ENCODE assay signal across 8 cellular contexts in genomic region chr7:43700059-43700501, GRCh38. TPM values are rescaled to one million over a fixed set of nuclear protein-coding genes. Genes with fewer than 3 reads are reported as not detected.
A peak's percentile ranks its signal among the peaks of the same experiment; 100 is the strongest.
DNase-seq lines count a peak whose midpoint lies in the region; ATAC-seq and TF ChIP-seq lines count a peak whose summit lies in the region.

No MANE protein-coding gene starts in this region.

- H2AFZ ChIP-seq in MM.1S (ENCODE audit: low read length) (no peak overlapping the region), fibroblast of lung (ENCODE audit: low read length) (no peak overlapping the region)

- no peak for ATAC-seq in activated naive CD8-positive, alpha-beta T cell treated with anti-CD3 and anti-CD28 coated beads, Interleukin-2, amount 50 U/mL, for 24 hours
- ATAC-seq in HG03565 (IDR thresholded peaks at IDR 0.05; ENCODE audit: unreplicated experiment) (no peak), HG02970 (IDR thresholded peaks at IDR 0.05; ENCODE audit: low FRiP score, unreplicated experiment) (no peak)

- no peaks in the 10 kb centered on the region for H3K36me3 ChIP-seq in MM.1S (replicated peaks; ENCODE audit: insufficient read depth, low read length)
- peaks cover 23% of the 10 kb centered on the region for H3K36me3 ChIP-seq in SK-N-MC (ENCODE audit: insufficient read depth, low read length)
- no peaks in the 10 kb centered on the region for H3K36me3 ChIP-seq in fibroblast of lung (ENCODE audit: control insufficient read depth, insufficient read depth, low read length)

- TF ChIP-seq CTCF in MM.1S (IDR thresholded peaks at IDR 0.05; ENCODE audit: low read length): peak; percentile 67
- TF ChIP-seq CTCF in fibroblast of lung (conservative IDR thresholded peaks at IDR 0.05 in 1 of 2, IDR thresholded peaks at IDR 0.05 in 1 of 2; ENCODE audit: low read depth in 1 of 2, low read length in 2 of 2): peak; percentile 54 to 57
- peak; percentile 76 for TF ChIP-seq CTCF in osteocyte (IDR thresholded peaks at IDR 0.05)

- H3K36me3 Mint-ChIP-seq in activated naive CD8-positive, alpha-beta T cell: peaks cover 6% of the 10 kb centered on the region
- peaks cover 12% of the 10 kb centered on the region for H3K36me3 Mint-ChIP-seq in activated naive CD8-positive, alpha-beta T cell treated with anti-CD3 and anti-CD28 coated beads, Interleukin-2, amount 50 U/mL, for 24 hours (ENCODE audit: low read depth)
- H3K36me3 Mint-ChIP-seq in osteocyte (ENCODE audit: unreplicated experiment): peaks cover 9% of the 10 kb centered on the region

- H3K4me2 ChIP-seq in MM.1S (ENCODE audit: low read depth, low read length): no peak overlapping the region
- H3K4me2 ChIP-seq in fibroblast of lung (ENCODE audit: extremely low read depth, insufficient read depth, low read length): peak overlapping the region; percentile 66

- H4K20me1 ChIP-seq in MM.1S (ENCODE audit: insufficient read depth, low read length) (peaks cover 7% of the 10 kb centered on the region; the same call in 1 of the 2 replicates), fibroblast of lung (ENCODE audit: control insufficient read depth, extremely low read depth, insufficient read depth, low read length) (no peaks in the 10 kb centered on the region)

- no peaks in the 10 kb centered on the region for H3K27me3 ChIP-seq in MM.1S (replicated peaks; ENCODE audit: insufficient read depth, low read length)
- H3K27me3 ChIP-seq in fibroblast of lung (ENCODE audit: control insufficient read depth, insufficient read depth, low read length): no peaks in the 10 kb centered on the region

- H3K27ac ChIP-seq in MM.1S (ENCODE audit: low read length) (no peak overlapping the region), SK-N-MC (no peak overlapping the region), fibroblast of lung (ENCODE audit: insufficient read depth, low read length) (peak overlapping the region; percentile 22)

- H3K9ac ChIP-seq in MM.1S (ENCODE audit: low read length): no peak overlapping the region
- no peak overlapping the region for H3K9ac ChIP-seq in SK-N-MC (ENCODE audit: insufficient read length)
- no peak overlapping the region for H3K9ac ChIP-seq in fibroblast of lung (ENCODE audit: insufficient read depth, low read length)

- H3K9me2 ChIP-seq in MM.1S (replicated peaks; ENCODE audit: insufficient read depth, low read length): no peaks in the 10 kb centered on the region

- H3K4me3 ChIP-seq in MM.1S (ENCODE audit: low read length): no peak overlapping the region
- H3K4me3 ChIP-seq in SK-N-MC: no peak overlapping the region
- H3K4me3 ChIP-seq in fibroblast of lung (replicated peaks in 1 of 4; ENCODE audit: control extremely low read depth in 1 of 4, insufficient read depth in 1 of 4, low read depth in 3 of 4, low read length in 4 of 4): no peak overlapping the region

- H3K4me3 Mint-ChIP-seq in activated naive CD8-positive, alpha-beta T cell: peak overlapping the region; percentile 8
- H3K4me3 Mint-ChIP-seq in activated naive CD8-positive, alpha-beta T cell treated with anti-CD3 and anti-CD28 coated beads, Interleukin-2, amount 50 U/mL, for 24 hours: no peak overlapping the region
- H3K4me3 Mint-ChIP-seq in osteocyte (ENCODE audit: unreplicated experiment): no peak overlapping the region

- peaks cover 52% of the 10 kb centered on the region for H3K4me1 Mint-ChIP-seq in activated naive CD8-positive, alpha-beta T cell (ENCODE audit: low read depth)
- H3K4me1 Mint-ChIP-seq in activated naive CD8-positive, alpha-beta T cell treated with anti-CD3 and anti-CD28 coated beads, Interleukin-2, amount 50 U/mL, for 24 hours: peaks cover 53% of the 10 kb centered on the region
- H3K4me1 Mint-ChIP-seq in osteocyte (ENCODE audit: unreplicated experiment): peaks cover 2% of the 10 kb centered on the region

- no peaks in the 10 kb centered on the region for H3K9me3 ChIP-seq in MM.1S (replicated peaks; ENCODE audit: insufficient read depth, low read length)
- no peaks in the 10 kb centered on the region; the same call in 1 of the 2 replicates for H3K9me3 ChIP-seq in SK-N-MC (ENCODE audit: low read depth, low read length)
- H3K9me3 ChIP-seq in fibroblast of lung (ENCODE audit: control insufficient read depth, insufficient read depth, low read depth, low read length): no peaks in the 10 kb centered on the region

- no peak for DNase-seq in activated naive CD8-positive, alpha-beta T cell treated with anti-CD3 and anti-CD28 coated beads, Interleukin-2, amount 50 U/mL, for 24 hours
- DNase-seq in MM.1S: peak; percentile 60
- peak; percentile 20 for DNase-seq in SK-N-MC (ENCODE audit: low read depth, low spot score)
- DNase-seq in fibroblast of lung (ENCODE audit: low read depth in 2 of 2): peak; percentile 68 to 89
- DNase-seq in osteocyte (ENCODE audit: extremely low spot score, unreplicated experiment): no peak

- H3K27me3 Mint-ChIP-seq in activated naive CD8-positive, alpha-beta T cell: no peaks in the 10 kb centered on the region
- H3K27me3 Mint-ChIP-seq in activated naive CD8-positive, alpha-beta T cell treated with anti-CD3 and anti-CD28 coated beads, Interleukin-2, amount 50 U/mL, for 24 hours: no peaks in the 10 kb centered on the region
- H3K27me3 Mint-ChIP-seq in osteocyte (ENCODE audit: unreplicated experiment): no peaks in the 10 kb centered on the region

- H3K4me1 ChIP-seq in MM.1S (ENCODE audit: low read length): peaks cover 29% of the 10 kb centered on the region
- peaks cover 10% of the 10 kb centered on the region for H3K4me1 ChIP-seq in fibroblast of lung (ENCODE audit: control insufficient read depth, extremely low read depth, insufficient read depth, low read length)

- H3K79me2 ChIP-seq in MM.1S (ENCODE audit: low read length) (peaks cover 80% of the 10 kb centered on the region), fibroblast of lung (ENCODE audit: control insufficient read depth, insufficient read depth, low read length) (peaks cover 20% of the 10 kb centered on the region)

- H3K9me3 Mint-ChIP-seq in activated naive CD8-positive, alpha-beta T cell (ENCODE audit: low read depth): no peaks in the 10 kb centered on the region
- no peaks in the 10 kb centered on the region for H3K9me3 Mint-ChIP-seq in activated naive CD8-positive, alpha-beta T cell treated with anti-CD3 and anti-CD28 coated beads, Interleukin-2, amount 50 U/mL, for 24 hours
- H3K9me3 Mint-ChIP-seq in osteocyte (ENCODE audit: unreplicated experiment): no peaks in the 10 kb centered on the region

- H3K27ac Mint-ChIP-seq in activated naive CD8-positive, alpha-beta T cell: peak overlapping the region; percentile 36
- no peak overlapping the region for H3K27ac Mint-ChIP-seq in activated naive CD8-positive, alpha-beta T cell treated with anti-CD3 and anti-CD28 coated beads, Interleukin-2, amount 50 U/mL, for 24 hours
- peak overlapping the region; percentile 9 for H3K27ac Mint-ChIP-seq in osteocyte (ENCODE audit: unreplicated experiment)

- H3F3A ChIP-seq in MM.1S (ENCODE audit: insufficient read depth, low read length): peaks cover 5% of the 10 kb centered on the region

RNA-seq across cellular contexts. Expression of gene COA1, which starts 29.2 kb away (rescaled TPM):
- total RNA-seq in fibroblast of lung: 34.2 and 39.6 TPM in 2 replicates
- polyA plus RNA-seq in fibroblast of lung: 28.8 and 30.7 TPM in 2 replicates
- 41.2 and 48.5 TPM in 2 replicates for polyA plus RNA-seq in fibroblast of lung (2012)
- 15.1 and 31.4 TPM in 2 replicates for polyA minus RNA-seq in fibroblast of lung (ENCODE audit: low replicate concordance)
- total RNA-seq in osteocyte: 45.9 and 47.8 TPM in 2 replicates

RNA-seq across cellular contexts. Expression of gene BLVRA, which starts 58.4 kb away (rescaled TPM):
- total RNA-seq in fibroblast of lung: 56.2 and 72.8 TPM in 2 replicates
- polyA plus RNA-seq in fibroblast of lung: 108 and 124 TPM in 2 replicates
- polyA plus RNA-seq in fibroblast of lung (2012): 104 and 114 TPM in 2 replicates
- polyA minus RNA-seq in fibroblast of lung (ENCODE audit: low replicate concordance): 52.7 and 54.6 TPM in 2 replicates
- total RNA-seq in osteocyte: 19.0 and 21.2 TPM in 2 replicates

Comparison
In these comparisons a context has a peak if more than half of its experiments do, and no peak if none do; other contexts are left out.
1. DNase-seq: peak in MM.1S (single experiment), SK-N-MC (single experiment) and fibroblast of lung (2 of 2); none in activated naive CD8-positive, alpha-beta T cell treated with anti-CD3 and anti-CD28 coated beads, Interleukin-2, amount 50 U/mL, for 24 hours (single experiment) and osteocyte (single experiment).
2. Peak in every context shown above with its lines, with median percentiles within 50 percentile points of each other: CTCF ChIP-seq.